ENCODE assay signal across 16 cellular contexts in the genomic region with DNA sequence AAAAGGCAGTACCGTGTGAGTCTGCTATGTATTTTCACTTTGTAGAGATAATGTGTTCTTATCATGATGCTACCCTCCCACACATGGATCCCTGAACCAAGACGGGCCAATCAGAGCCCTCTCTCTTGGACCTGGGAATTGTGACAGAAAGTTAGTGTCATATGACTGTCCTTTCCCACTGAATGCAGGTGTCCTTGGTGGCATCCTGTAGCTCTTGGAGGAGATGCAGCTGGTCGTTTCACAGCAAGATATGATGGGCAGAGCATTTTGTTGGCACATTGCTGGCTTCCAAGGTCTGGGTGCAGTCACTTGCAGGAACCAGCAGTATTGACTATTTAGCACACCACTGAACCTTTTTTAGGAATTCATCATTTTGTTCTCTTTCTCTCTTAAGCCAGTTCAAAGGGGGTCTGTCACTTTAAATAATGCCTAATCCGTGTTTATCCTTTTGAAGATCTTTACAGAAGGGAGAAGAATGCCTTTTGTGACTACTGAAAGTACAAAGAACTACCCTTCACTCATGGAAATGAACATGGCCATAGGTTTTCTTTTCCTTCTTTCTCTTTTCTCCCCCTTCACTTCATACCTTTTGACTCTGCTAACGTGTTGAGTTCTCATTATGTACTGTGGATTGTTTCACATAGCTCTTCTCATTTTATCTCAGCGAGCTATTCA.
DNase-seq lines count a peak whose midpoint lies in the region; ATAC-seq and TF ChIP-seq lines count a peak whose summit lies in the region.
"Had no signal": no experiment of that assay in that cellular context is flagged by ENCODE, and none has a peak within 500 bp of the region (broad histone marks: within the 10 kb centered on the region; RNA-seq: fewer than 3 reads in every experiment).

No MANE protein-coding gene starts in this region.

- intact Hi-C loops in left ventricle myocardium inferior (cut with micrococcal nuclease) (no loop called here), Right ventricle myocardium inferior (cut with DNase I) (no loop called here), tibial artery (cut with DNase I; ENCODE audit: low total_unique reads) (no loop called here), ovary (cut with DNase I) (no loop called here)

- WGBS in ovary, 3 donors = 38 to 47% (median 41%) methylated on average over 6 of the region's 6 CpGs

- H3K4me2 ChIP-seq in osteoblast (ENCODE audit: insufficient read depth, low read length) = no peak overlapping the region

- TF ChIP-seq EP300 in ovary (IDR thresholded peaks at IDR 0.05) = no peak

- H3K4me1 ChIP-seq in left ventricle myocardium inferior = peaks cover 42% of the 10 kb centered on the region
- H3K4me1 ChIP-seq in tibial artery = peaks cover 0 to 60% (median 30%) of the 10 kb centered on the region in 4 donors
- H3K4me1 ChIP-seq in ovary (ENCODE audit: insufficient read depth) = peaks cover 11% of the 10 kb centered on the region
- no peaks in the 10 kb centered on the region for H3K4me1 ChIP-seq in osteoblast (ENCODE audit: insufficient read depth, low read length)
- H3K4me1 ChIP-seq: Caco-2 had no signal

- ATAC-seq in Right ventricle myocardium inferior = no peak
- ATAC-seq in GM21528 (IDR thresholded peaks at IDR 0.05; ENCODE audit: low FRiP score, unreplicated experiment) = no peak

- H3K27ac Mint-ChIP-seq in mesothelial cell of epicardium = peak overlapping the region; percentile 50
- H3K27ac Mint-ChIP-seq: CD8-positive, alpha-beta memory T cell; H9; HFFc6 had no signal

- H4K20me1 ChIP-seq in osteoblast (ENCODE audit: insufficient read depth, low read length) = no peaks in the 10 kb centered on the region

- no peaks in the 10 kb centered on the region for H3K27me3 Mint-ChIP-seq in mesothelial cell of epicardium (ENCODE audit: low read depth)
- H3K27me3 Mint-ChIP-seq: CD8-positive, alpha-beta memory T cell had no signal

- H3K27me3 ChIP-seq in left ventricle myocardium inferior (ENCODE audit: low read depth) (no peaks in the 10 kb centered on the region), tibial artery (no peaks in the 10 kb centered on the region), ovary (no peaks in the 10 kb centered on the region), osteoblast (ENCODE audit: insufficient read depth, low read length) (no peaks in the 10 kb centered on the region)

- DNase-seq in left ventricle myocardium inferior = no peak
- no peak for DNase-seq in Right ventricle myocardium inferior (ENCODE audit: missing footprints)
- DNase-seq in cerebellar cortex (ENCODE audit: low spot score) = peak; percentile 25
- DNase-seq in mesothelial cell of epicardium (ENCODE audit: low spot score in 2 of 2, unreplicated experiment in 2 of 2) = no peak
- no peak for DNase-seq in tibial artery
- DNase-seq in ovary = no peak
- no peak for DNase-seq in osteoblast (ENCODE audit: insufficient read length, low spot score, missing footprints)
- DNase-seq: Caco-2; CD8-positive, alpha-beta memory T cell; DMS53; GM23248; H9; HFFc6 had no signal

- H3K27ac ChIP-seq in left ventricle myocardium inferior (replicated peaks) (peak overlapping the region; percentile 46), tibial artery (peak overlapping the region; percentile 2 to 24), ovary (no peak overlapping the region), osteoblast (ENCODE audit: low read depth, low read length) (no peak overlapping the region)
- H3K27ac ChIP-seq: 22Rv1, GM23248 had no signal

- no peak overlapping the region for H3K4me3 ChIP-seq in left ventricle myocardium inferior
- H3K4me3 ChIP-seq in tibial artery = no peak overlapping the region
- no peak overlapping the region for H3K4me3 ChIP-seq in ovary
- no peak overlapping the region for H3K4me3 ChIP-seq in osteoblast (ENCODE audit: insufficient read depth, low read length)
- H3K4me3 ChIP-seq: GM23248 had no signal

- no peaks in the 10 kb centered on the region for H3K36me3 ChIP-seq in left ventricle myocardium inferior
- H3K36me3 ChIP-seq in tibial artery = no peaks in the 10 kb centered on the region
- no peaks in the 10 kb centered on the region for H3K36me3 ChIP-seq in ovary
- no peaks in the 10 kb centered on the region for H3K36me3 ChIP-seq in osteoblast (ENCODE audit: insufficient read depth, low read length)

- H2AFZ ChIP-seq in osteoblast (ENCODE audit: low read length) = no peak overlapping the region
- H2AFZ ChIP-seq: GM23248 had no signal

- TF ChIP-seq POLR2A in ovary (IDR thresholded peaks at IDR 0.05) = no peak

- peaks cover 21% of the 10 kb centered on the region for H3K4me1 Mint-ChIP-seq in mesothelial cell of epicardium
- H3K4me1 Mint-ChIP-seq: CD8-positive, alpha-beta memory T cell had no signal

- H3K9me3 Mint-ChIP-seq in mesothelial cell of epicardium = peaks cover 12% of the 10 kb centered on the region

- H3K36me3 Mint-ChIP-seq in mesothelial cell of epicardium = peaks cover 15% of the 10 kb centered on the region
- H3K36me3 Mint-ChIP-seq: CD8-positive, alpha-beta memory T cell had no signal

- H3K9me3 ChIP-seq in left ventricle myocardium inferior (replicated peaks) = no peaks in the 10 kb centered on the region
- no peaks in the 10 kb centered on the region for H3K9me3 ChIP-seq in tibial artery
- H3K9me3 ChIP-seq in ovary = no peaks in the 10 kb centered on the region
- no peaks in the 10 kb centered on the region for H3K9me3 ChIP-seq in osteoblast (ENCODE audit: low read depth, low read length)
- H3K9me3 ChIP-seq: Caco-2 had no signal

- no peak for TF ChIP-seq CTCF in left ventricle myocardium inferior (IDR thresholded peaks at IDR 0.05; ENCODE audit: borderline replicate concordance)
- no peak for TF ChIP-seq CTCF in mesothelial cell of epicardium (IDR thresholded peaks at IDR 0.05; ENCODE audit: unreplicated experiment)
- no peak for TF ChIP-seq CTCF in tibial artery (IDR thresholded peaks at IDR 0.05)
- no peak for TF ChIP-seq CTCF in ovary (IDR thresholded peaks at IDR 0.05)
- TF ChIP-seq CTCF in osteoblast (IDR thresholded peaks at IDR 0.05; ENCODE audit: extremely low read depth, low read depth, low read length) = no peak

- no peak overlapping the region for H3K4me3 Mint-ChIP-seq in mesothelial cell of epicardium
- H3K4me3 Mint-ChIP-seq: CD14-positive monocyte; CD8-positive, alpha-beta memory T cell; H9; HFFc6 had no signal

- no peaks in the 10 kb centered on the region for H3K79me2 ChIP-seq in osteoblast (ENCODE audit: insufficient read depth, low read length)

Comparison
In these comparisons a context has a peak if more than half of its experiments do, and no peak if none do; other contexts are left out.
1. H3K27ac ChIP-seq: peak in left ventricle myocardium inferior (single experiment) and tibial artery (2 of 2); none in ovary (0 of 2) and osteoblast (single experiment).